In the genomic region with DNA sequence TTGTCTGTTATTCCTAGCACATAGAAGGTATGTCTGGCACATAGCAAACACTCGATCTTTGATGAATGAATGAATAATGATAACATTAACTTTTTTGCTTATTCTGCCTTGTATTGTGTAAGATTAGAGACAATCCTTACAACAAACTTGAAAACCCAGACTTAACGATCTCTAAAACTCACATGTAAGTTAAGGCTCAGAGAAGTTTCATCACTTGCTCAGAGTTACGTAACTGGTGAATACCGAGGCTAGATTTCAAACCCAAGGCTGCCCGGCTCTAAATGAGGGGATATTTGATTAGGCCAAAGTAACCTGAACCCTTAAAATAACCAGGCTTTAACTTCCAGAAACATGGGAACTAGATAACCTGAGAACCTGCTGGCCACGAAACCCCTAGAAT, we compare ENCODE assay signal across 36 cellular contexts. TPM values are rescaled to one million over a fixed set of nuclear protein-coding genes. Genes with fewer than 3 reads are reported as not detected.
"Had no signal": no experiment of that assay in that cellular context is flagged by ENCODE, and none has a peak within 500 bp of the region (broad histone marks: within the 10 kb centered on the region; RNA-seq: fewer than 3 reads in every experiment).

No MANE protein-coding gene starts in this region.

- H3K9me3 ChIP-seq: heart left ventricle, pancreas, thyroid gland, upper lobe of left lung, vagina had no signal

- H3K36me3 Mint-ChIP-seq: activated CD4-positive, alpha-beta memory T cell treated with anti-CD3 and anti-CD28 coated beads for 36 hours; immature natural killer cell; memory B cell; naive thymus-derived CD4-positive, alpha-beta T cell; stimulated activated memory B cell treated with anti-CD40 and anti-IgM and Interleukin-4, amounts not matched to agents 10 μg/mL and 1 μg/mL and 100 μg/mL, for 72 hours had no signal

- H3K27me3 ChIP-seq: pancreas, thyroid gland, upper lobe of left lung, vagina had no signal

- H3K27ac Mint-ChIP-seq: activated CD4-positive, alpha-beta memory T cell treated with anti-CD3 and anti-CD28 coated beads for 36 hours; activated CD4-positive, alpha-beta T cell treated with anti-CD3 and anti-CD28 coated beads, Interleukin-2, amount 10 ng/mL, durations not matched to agents 24 days and 14 days; activated T-helper 1 cell treated with anti-CD3 and anti-CD28 coated beads, Interleukin-12 subunit alpha, Interleukin-12 subunit beta, Interleukin-2, Interleukin-4 antibody, amounts not matched to agents 30 ng/mL and 10 ng/mL and 1 ng/mL, durations not matched to agents 14 hours and 24 hours and 36 hours; effector memory CD8-positive, alpha-beta T cell; immature natural killer cell; memory B cell; naive thymus-derived CD4-positive, alpha-beta T cell; stimulated activated memory B cell treated with anti-CD40 and anti-IgM and Interleukin-4, amounts not matched to agents 10 μg/mL and 1 μg/mL and 100 μg/mL, for 72 hours; stimulated activated naive CD8-positive, alpha-beta T cell treated with anti-CD3 and anti-CD28 coated beads, Interleukin-15, amount 100 ng/mL, for 72 hours had no signal

- ATAC-seq: effector memory CD8-positive, alpha-beta T cell; heart left ventricle; naive thymus-derived CD4-positive, alpha-beta T cell; pancreas; psoas muscle; stimulated activated memory B cell treated with anti-CD40 and anti-IgM and Interleukin-4, amounts not matched to agents 10 μg/mL and 1 μg/mL and 100 μg/mL, for 72 hours; stimulated activated naive CD8-positive, alpha-beta T cell treated with anti-CD3 and anti-CD28 coated beads, Interleukin-15, amount 100 ng/mL, for 72 hours had no signal

- H3K27ac ChIP-seq: heart left ventricle, pancreas, psoas muscle, thyroid gland, upper lobe of left lung, vagina had no signal

- H3K4me3 ChIP-seq: heart left ventricle, pancreas, psoas muscle, smooth muscle cell, thyroid gland, upper lobe of left lung, vagina had no signal

- H3K4me3 Mint-ChIP-seq: activated CD4-positive, alpha-beta memory T cell treated with anti-CD3 and anti-CD28 coated beads for 36 hours; activated CD4-positive, alpha-beta T cell treated with anti-CD3 and anti-CD28 coated beads, Interleukin-2, amount 10 ng/mL, durations not matched to agents 24 days and 14 days; activated T-helper 1 cell treated with anti-CD3 and anti-CD28 coated beads, Interleukin-12 subunit alpha, Interleukin-12 subunit beta, Interleukin-2, Interleukin-4 antibody, amounts not matched to agents 30 ng/mL and 10 ng/mL and 1 ng/mL, durations not matched to agents 14 hours and 24 hours and 36 hours; effector memory CD8-positive, alpha-beta T cell; immature natural killer cell; memory B cell; naive thymus-derived CD4-positive, alpha-beta T cell; stimulated activated memory B cell treated with anti-CD40 and anti-IgM and Interleukin-4, amounts not matched to agents 10 μg/mL and 1 μg/mL and 100 μg/mL, for 72 hours; stimulated activated naive CD8-positive, alpha-beta T cell treated with anti-CD3 and anti-CD28 coated beads, Interleukin-15, amount 100 ng/mL, for 72 hours had no signal

- H3K36me3 ChIP-seq: pancreas, thyroid gland, upper lobe of left lung, vagina had no signal

- H3K9me3 Mint-ChIP-seq: activated CD4-positive, alpha-beta memory T cell treated with anti-CD3 and anti-CD28 coated beads for 36 hours; activated CD4-positive, alpha-beta T cell treated with anti-CD3 and anti-CD28 coated beads, Interleukin-2, amount 10 ng/mL, durations not matched to agents 24 days and 14 days; activated T-helper 1 cell treated with anti-CD3 and anti-CD28 coated beads, Interleukin-12 subunit alpha, Interleukin-12 subunit beta, Interleukin-2, Interleukin-4 antibody, amounts not matched to agents 30 ng/mL and 10 ng/mL and 1 ng/mL, durations not matched to agents 14 hours and 24 hours and 36 hours; effector memory CD8-positive, alpha-beta T cell; memory B cell; naive thymus-derived CD4-positive, alpha-beta T cell; stimulated activated memory B cell treated with anti-CD40 and anti-IgM and Interleukin-4, amounts not matched to agents 10 μg/mL and 1 μg/mL and 100 μg/mL, for 72 hours; stimulated activated naive CD8-positive, alpha-beta T cell treated with anti-CD3 and anti-CD28 coated beads, Interleukin-15, amount 100 ng/mL, for 72 hours had no signal

- DNase-seq: activated CD4-positive, alpha-beta memory T cell treated with anti-CD3 and anti-CD28 coated beads for 36 hours; activated CD4-positive, alpha-beta T cell treated with anti-CD3 and anti-CD28 coated beads, Interleukin-2, amount 10 ng/mL, durations not matched to agents 24 days and 14 days; activated CD4-positive, CD25-positive, alpha-beta regulatory T cell treated with anti-CD3 and anti-CD28 coated beads, Interleukin-2, amount 50 U/mL, for 72 hours; activated CD8-positive, alpha-beta memory T cell treated with anti-CD3 and anti-CD28 coated beads, Interleukin-2, amount 50 U/mL, for 4 hours; activated gamma-delta T cell treated with Interleukin-2 at 50 U/mL for 16 hours; activated naive CD4-positive, alpha-beta T cell treated with anti-CD3 and anti-CD28 coated beads, Interleukin-2, amount 50 U/mL, for 16 hours; activated T-cell treated with anti-CD3 and anti-CD28 coated beads, Interleukin-2, amount 50 U/mL, for 1 hour; amygdala; caudate nucleus; cortex of kidney; effector memory CD8-positive, alpha-beta T cell; erythroblast; foreskin fibroblast; heart left ventricle; hypothalamus; immature natural killer cell; midbrain; naive thymus-derived CD4-positive, alpha-beta T cell; nucleus accumbens; pancreas; psoas muscle; stimulated activated CD4-positive, alpha-beta T cell treated with anti-CD3 and anti-CD28 coated beads, Interleukin-1b, Interleukin-23, amount 100 ng/mL, for 48 hours; stimulated activated CD4-positive, alpha-beta T cell treated with anti-CD3 and anti-CD28 coated beads, Interleukin-4, amount 100 ng/mL, for 4 hours; stimulated activated CD8-positive, alpha-beta memory T cell treated with anti-CD3 and anti-CD28 coated beads, Interleukin-4, amount 100 ng/mL, for 48 hours; stimulated activated naive CD8-positive, alpha-beta T cell treated with anti-CD3 and anti-CD28 coated beads, Interleukin-15, amount 100 ng/mL, for 72 hours; T1000; thyroid gland; upper lobe of left lung had no signal

- H3K4me2 ChIP-seq: smooth muscle cell had no signal

- H3K4me1 ChIP-seq: heart left ventricle, pancreas, psoas muscle, thyroid gland, upper lobe of left lung, vagina had no signal

- H3K4me1 Mint-ChIP-seq: activated CD4-positive, alpha-beta T cell treated with anti-CD3 and anti-CD28 coated beads, Interleukin-2, amount 10 ng/mL, durations not matched to agents 24 days and 14 days; immature natural killer cell; memory B cell; naive thymus-derived CD4-positive, alpha-beta T cell; stimulated activated memory B cell treated with anti-CD40 and anti-IgM and Interleukin-4, amounts not matched to agents 10 μg/mL and 1 μg/mL and 100 μg/mL, for 72 hours; stimulated activated naive CD8-positive, alpha-beta T cell treated with anti-CD3 and anti-CD28 coated beads, Interleukin-15, amount 100 ng/mL, for 72 hours had no signal

RNA-seq across cellular contexts. Expression of a gene that starts 22.3 kb away (rescaled TPM):
- total RNA-seq: activated CD4-positive, alpha-beta memory T cell treated with anti-CD3 and anti-CD28 coated beads for 36 hours; activated CD4-positive, alpha-beta T cell treated with anti-CD3 and anti-CD28 coated beads, Interleukin-2, amount 10 ng/mL, durations not matched to agents 24 days and 14 days; activated CD8-positive, alpha-beta memory T cell treated with anti-CD3 and anti-CD28 coated beads for 36 hours; activated T-helper 1 cell treated with anti-CD3 and anti-CD28 coated beads, Interleukin-12 subunit alpha, Interleukin-12 subunit beta, Interleukin-2, Interleukin-4 antibody, amounts not matched to agents 30 ng/mL and 10 ng/mL and 1 ng/mL, durations not matched to agents 14 hours and 24 hours and 36 hours; kidney epithelial cell had no signal
- polyA plus RNA-seq: heart left ventricle; immature natural killer cell; naive thymus-derived CD4-positive, alpha-beta T cell; neural cell; pancreas had no signal
